In the genomic region with DNA sequence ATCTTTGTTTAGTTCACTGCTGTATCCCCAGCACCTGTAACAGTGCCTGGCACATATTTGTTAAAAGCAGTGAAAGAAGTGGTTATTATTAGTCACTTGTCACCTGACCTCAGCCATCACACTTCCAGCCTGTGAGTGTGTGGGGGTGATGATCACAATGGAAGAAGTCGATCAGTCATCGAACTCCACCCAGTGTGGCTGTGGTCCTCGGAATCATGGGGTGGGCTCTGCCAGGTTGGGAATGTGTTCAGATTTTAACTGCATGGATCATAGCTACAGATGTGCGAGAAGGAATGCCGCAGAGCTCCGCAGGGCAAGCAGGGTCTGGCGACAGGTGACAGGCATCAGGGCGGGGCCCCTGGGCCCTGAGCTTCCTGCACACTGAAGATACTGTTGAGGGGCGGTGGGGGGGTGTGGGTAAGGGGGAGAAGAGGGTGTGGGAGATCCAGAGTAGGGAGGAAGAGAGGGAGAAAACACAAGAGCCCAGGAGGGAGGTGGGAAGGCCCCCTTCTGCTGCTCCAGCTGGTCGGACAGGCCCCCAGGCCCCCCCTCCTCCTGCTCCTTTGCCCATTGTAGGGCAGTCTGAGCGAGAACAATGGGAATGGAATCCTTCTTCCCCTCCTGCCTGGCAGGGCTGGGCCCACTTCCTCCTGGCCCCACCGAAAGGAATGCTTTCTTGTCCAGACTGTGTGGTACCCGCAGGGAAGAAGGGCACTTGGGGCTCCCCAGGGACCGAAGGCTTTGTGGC, we compare ENCODE assay signal across 11 cellular contexts.
DNase-seq lines count a peak whose midpoint lies in the region; ATAC-seq and TF ChIP-seq lines count a peak whose summit lies in the region.
"Had no signal": no experiment of that assay in that cellular context is flagged by ENCODE, and none has a peak within 500 bp of the region (broad histone marks: within the 10 kb centered on the region; RNA-seq: fewer than 3 reads in every experiment).

No MANE protein-coding gene starts in this region.

- peak; percentile 44 for ATAC-seq in esophagus mucosa
- ATAC-seq in HG03571 (IDR thresholded peaks at IDR 0.05; ENCODE audit: unreplicated experiment) = no peak
- ATAC-seq in Right ventricle myocardium inferior = no peak

- H4K20me1 ChIP-seq in H9 (ENCODE audit: control insufficient read depth, insufficient read depth, insufficient read length) = no peaks in the 10 kb centered on the region
- H4K20me1 ChIP-seq in smooth muscle cell (ENCODE audit: low read depth) = no peaks in the 10 kb centered on the region

- H3K56ac ChIP-seq in H9 (ENCODE audit: insufficient read length, low read depth, low read length) = no peak overlapping the region

- H3K4me3 Mint-ChIP-seq in H9 = peak overlapping the region; percentile 26 to 56; a peak in 4 of 5 replicates
- H3K4me3 Mint-ChIP-seq: activated naive CD8-positive, alpha-beta T cell treated with anti-CD3 and anti-CD28 coated beads, Interleukin-2, amount 10 ng/mL, durations not matched to agents 7 days and 5 days; T-cell had no signal

- no CpG with 5 or more reads among the region's 14 CpGs for WGBS in H9 (ENCODE audit: extremely low coverage, insufficient read length, low lambda C conversion rate)
- WGBS in smooth muscle cell (ENCODE audit: low lambda C conversion rate) = 71% methylated on average over 12 of the region's 14 CpGs

- H3K36me3 ChIP-seq in SJCRH30 = no peaks in the 10 kb centered on the region
- no peaks in the 10 kb centered on the region for H3K36me3 ChIP-seq in smooth muscle cell (ENCODE audit: low read depth)
- H3K36me3 ChIP-seq in ascending aorta = no peaks in the 10 kb centered on the region

- H3K23me2 ChIP-seq in H9 (ENCODE audit: insufficient read length, low read depth, low read length, poor library complexity, severe bottlenecking) = no peaks in the 10 kb centered on the region

- H3K4me1 ChIP-seq in H9 (ENCODE audit: insufficient read depth, low read length) (peaks cover 9% of the 10 kb centered on the region; the same call in 1 of the 2 replicates), SJCRH30 (peaks cover 9% of the 10 kb centered on the region), smooth muscle cell (ENCODE audit: low read depth) (peaks cover 20% of the 10 kb centered on the region), ascending aorta (no peaks in the 10 kb centered on the region)

- no peak overlapping the region for H2BK12ac ChIP-seq in H9 (ENCODE audit: insufficient read length, low read depth, low read length)

- DNase-seq in H9 (peak; percentile 85), SJCRH30 (peak; percentile 43 to 45), smooth muscle cell (lab: John Stamatoyannopoulos, UW; ENCODE audit: unreplicated experiment) (no peak), ascending aorta (ENCODE audit: low spot score in 2 of 2) (no peak), Right ventricle myocardium inferior (ENCODE audit: missing footprints) (no peak)
- DNase-seq in effector CD4-positive, alpha-beta T cell = no peak
- DNase-seq: activated naive CD8-positive, alpha-beta T cell treated with anti-CD3 and anti-CD28 coated beads, Interleukin-2, amount 10 ng/mL, durations not matched to agents 7 days and 5 days; DMS79; T-cell had no signal

- H3K27ac ChIP-seq in H9 (ENCODE audit: insufficient read length, low read depth, low read length) = peak overlapping the region; percentile 44
- H3K27ac ChIP-seq in SJCRH30 = no peak overlapping the region
- H3K27ac ChIP-seq in smooth muscle cell (ENCODE audit: low read depth) = peak overlapping the region; percentile 41
- no peak overlapping the region for H3K27ac ChIP-seq in ascending aorta

- no peak overlapping the region for H3T11ph ChIP-seq in H9 (ENCODE audit: low read length)

- no peaks in the 10 kb centered on the region for H3K9me3 ChIP-seq in H9 (ENCODE audit: control insufficient read depth, low read depth, low read length)
- no peaks in the 10 kb centered on the region for H3K9me3 ChIP-seq in SJCRH30 (replicated peaks)
- no peaks in the 10 kb centered on the region for H3K9me3 ChIP-seq in smooth muscle cell (replicated peaks; ENCODE audit: low read depth)
- H3K9me3 ChIP-seq in ascending aorta = no peaks in the 10 kb centered on the region

- H3K4me3 ChIP-seq in SJCRH30 = no peak overlapping the region
- no peak overlapping the region for H3K4me3 ChIP-seq in smooth muscle cell
- no peak overlapping the region for H3K4me3 ChIP-seq in ascending aorta

- TF ChIP-seq CTCF in H9 (conservative IDR thresholded peaks at IDR 0.05) = no peak
- TF ChIP-seq CTCF in smooth muscle cell (IDR thresholded peaks at IDR 0.05; ENCODE audit: borderline replicate concordance, insufficient read depth, poor library complexity, severe bottlenecking) = no peak
- TF ChIP-seq CTCF in ascending aorta (IDR thresholded peaks at IDR 0.05) = no peak

- no peak overlapping the region for H4K8ac ChIP-seq in H9 (replicated peaks; ENCODE audit: insufficient read length, low read depth, low read length)

- no peaks in the 10 kb centered on the region for H3K27me3 Mint-ChIP-seq in H9 (ENCODE audit: low read depth)

- no peak overlapping the region for H3K23ac ChIP-seq in H9 (ENCODE audit: insufficient read length, low read depth, low read length)

- H4K91ac ChIP-seq in H9 (ENCODE audit: insufficient read length, low read depth, low read length) = no peak overlapping the region

- H2BK120ac ChIP-seq in H9 (ENCODE audit: low read depth, low read length, poor library complexity, severe bottlenecking) = no peak overlapping the region

- peaks cover 0 to 5% (median 0%) of the 10 kb centered on the region in 3 experiments; a peak in 4 of 7 replicates for H3K36me3 Mint-ChIP-seq in H9 (ENCODE audit: insufficient read depth in 1 of 3, low read depth in 3 of 3)
- H3K36me3 Mint-ChIP-seq: activated naive CD8-positive, alpha-beta T cell treated with anti-CD3 and anti-CD28 coated beads, Interleukin-2, amount 10 ng/mL, durations not matched to agents 7 days and 5 days; T-cell had no signal

- H2BK5ac ChIP-seq in H9 (ENCODE audit: insufficient read length, low read length) = no peak overlapping the region

- no peaks in the 10 kb centered on the region for H3K79me1 ChIP-seq in H9 (ENCODE audit: insufficient read depth, low read depth, low read length, poor library complexity, severe bottlenecking)

- H2AFZ ChIP-seq in H9 (ENCODE audit: low read length) (no peak overlapping the region), smooth muscle cell (ENCODE audit: low read depth) (no peak overlapping the region)

- H3K27me3 ChIP-seq in H9 (ENCODE audit: insufficient read depth, low read length) (no peaks in the 10 kb centered on the region), SJCRH30 (no peaks in the 10 kb centered on the region), smooth muscle cell (ENCODE audit: low read depth) (no peaks in the 10 kb centered on the region), ascending aorta (no peaks in the 10 kb centered on the region)

- no peak overlapping the region for H2BK15ac ChIP-seq in H9 (ENCODE audit: low read depth, low read length)

- peak overlapping the region; percentile 73 to 98 (median 96); a peak in 6 of 7 replicates for H3K27ac Mint-ChIP-seq in H9
- H3K27ac Mint-ChIP-seq: activated naive CD8-positive, alpha-beta T cell treated with anti-CD3 and anti-CD28 coated beads, Interleukin-2, amount 10 ng/mL, durations not matched to agents 7 days and 5 days; T-cell had no signal

- no peak overlapping the region for H2AK5ac ChIP-seq in H9 (ENCODE audit: insufficient read length, low read length)

- peaks cover 39 to 43% of the 10 kb centered on the region in 2 experiments for H3K4me1 Mint-ChIP-seq in H9

- H3K4ac ChIP-seq in H9 (ENCODE audit: low read depth, low read length) = no peak overlapping the region

- no peak overlapping the region for H2BK20ac ChIP-seq in H9 (ENCODE audit: low read depth, low read length, poor library complexity, severe bottlenecking)

- H3K4me2 ChIP-seq in H9 (ENCODE audit: insufficient read depth, insufficient read length, low read length) (peak overlapping the region; percentile 19), smooth muscle cell (peak overlapping the region; percentile 66)

- no peak overlapping the region for H4K5ac ChIP-seq in H9 (ENCODE audit: insufficient read length, low read depth, low read length)

- H3K9me3 Mint-ChIP-seq in H9 = peaks cover 0 to 3% of the 10 kb centered on the region in 2 experiments; a peak in 1 of 5 replicates
- H3K9me3 Mint-ChIP-seq: T-cell had no signal

- H3K79me2 ChIP-seq in H9 (ENCODE audit: insufficient read depth, low read length) = no peaks in the 10 kb centered on the region
- H3K79me2 ChIP-seq in smooth muscle cell (ENCODE audit: low read depth) = no peaks in the 10 kb centered on the region

- no peaks in the 10 kb centered on the region for H3F3A ChIP-seq in smooth muscle cell (ENCODE audit: low read depth)

- H3K9ac ChIP-seq in H9 (ENCODE audit: extremely low read depth, insufficient read length, low read length) = no peak overlapping the region
- no peak overlapping the region for H3K9ac ChIP-seq in smooth muscle cell (ENCODE audit: low read depth)

- peak overlapping the region; percentile 37 for H3K18ac ChIP-seq in H9 (ENCODE audit: insufficient read length, low read depth, low read length)

- intact Hi-C loops in ascending aorta (cut with DNase I) (no loop called here), Right ventricle myocardium inferior (cut with DNase I) (no loop called here)

- no peak overlapping the region for H3K14ac ChIP-seq in H9 (ENCODE audit: insufficient read depth, low read length)

Comparison
In these comparisons a context has a peak if more than half of its experiments do, and no peak if none do; other contexts are left out.
1. DNase-seq: peak in H9 (single experiment) and SJCRH30 (2 of 2); none in smooth muscle cell (single experiment), ascending aorta (0 of 2), Right ventricle myocardium inferior (single experiment) and effector CD4-positive, alpha-beta T cell (single experiment).
2. H3K27ac ChIP-seq: peak in H9 (single experiment) and smooth muscle cell (single experiment); none in SJCRH30 (single experiment) and ascending aorta (0 of 2).